12 cellular contexts compared by ENCODE assay signal in genomic region chr12:117042171-117042809, GRCh38. TPM values are rescaled to one million over a fixed set of nuclear protein-coding genes. Genes with fewer than 3 reads are reported as not detected.
DNase-seq lines count a peak whose midpoint lies in the region; ATAC-seq and TF ChIP-seq lines count a peak whose summit lies in the region.
"Had no signal": no experiment of that assay in that cellular context is flagged by ENCODE, and none has a peak within 500 bp of the region (broad histone marks: within the 10 kb centered on the region; RNA-seq: fewer than 3 reads in every experiment).

No MANE protein-coding gene starts in this region.

- H3K36me3 Mint-ChIP-seq in Caco-2 (ENCODE audit: insufficient read depth, unreplicated experiment), result no peaks in the 10 kb centered on the region
- no peaks in the 10 kb centered on the region for H3K36me3 Mint-ChIP-seq in nephron progenitor cell (ENCODE audit: low read depth)
- H3K36me3 Mint-ChIP-seq: CD4-positive, CD25-positive, alpha-beta regulatory T cell; IgD-negative memory B cell had no signal

- intact Hi-C loops in Caco-2 (cut with micrococcal nuclease; ENCODE audit: unreplicated experiment), result loop anchor here (5.0 kb wide), 1 partner anchor 55 kb away; the partner anchor contains the start of gene TESC

- CTCF ChIA-PET in Caco-2 (lab: Charles Lee), result interaction anchor here (1.4 kb wide), 1 partner anchor 59 kb away, joined by 3 read pairs; no protein-coding TSS in a partner anchor

- H3K9me3 ChIP-seq in Caco-2, result no peaks in the 10 kb centered on the region

- H3K27ac Mint-ChIP-seq in Caco-2 (ENCODE audit: unreplicated experiment) (peak overlapping the region; percentile 85), nephron progenitor cell (peak overlapping the region; percentile 49)
- H3K27ac Mint-ChIP-seq: CD4-positive, CD25-positive, alpha-beta regulatory T cell; IgD-negative memory B cell had no signal

- H3K27me3 ChIP-seq in Caco-2 (replicated peaks; ENCODE audit: control insufficient read depth, insufficient read depth, low read length) (no peaks in the 10 kb centered on the region), foreskin keratinocyte (peaks cover 32% of the 10 kb centered on the region)

- peak; percentile 84 to 91 for DNase-seq in Caco-2
- DNase-seq in NCI-H226, result peak; percentile 84
- DNase-seq in foreskin keratinocyte, result no peak
- DNase-seq in nephron progenitor cell, result no peak
- no peak for DNase-seq in pons (ENCODE audit: low spot score)
- no peak for DNase-seq in SKM-1 (lab: John Stamatoyannopoulos, UW; ENCODE audit: unreplicated experiment)
- DNase-seq: CD4-positive, CD25-positive, alpha-beta regulatory T cell; NCI-H2029 treated with DMSO at 0.1 percent for 48 hours; T-helper 1 cell had no signal

- peaks cover 20% of the 10 kb centered on the region for H3K4me1 Mint-ChIP-seq in Caco-2 (ENCODE audit: low read depth, unreplicated experiment)
- peaks cover 64% of the 10 kb centered on the region for H3K4me1 Mint-ChIP-seq in nephron progenitor cell
- H3K4me1 Mint-ChIP-seq: CD4-positive, CD25-positive, alpha-beta regulatory T cell had no signal

- ATAC-seq in foreskin keratinocyte, result peak; percentile 29
- ATAC-seq in GM18498 (IDR thresholded peaks at IDR 0.05; ENCODE audit: unreplicated experiment), result no peak
- no peak for ATAC-seq in HG03095 (IDR thresholded peaks at IDR 0.05; ENCODE audit: unreplicated experiment)

- H3K27me3 Mint-ChIP-seq in Caco-2 (ENCODE audit: insufficient read depth, unreplicated experiment), result no peaks in the 10 kb centered on the region
- H3K27me3 Mint-ChIP-seq in nephron progenitor cell (ENCODE audit: low read depth, poor library complexity), result peaks cover 8% of the 10 kb centered on the region
- H3K27me3 Mint-ChIP-seq: CD4-positive, CD25-positive, alpha-beta regulatory T cell; IgD-negative memory B cell had no signal

- H3K4me3 ChIP-seq in Caco-2 (ENCODE audit: low read depth, low read length), result no peak overlapping the region

- H3K27ac ChIP-seq in foreskin keratinocyte, result no peak overlapping the region

- no TSS peak for BruUV-seq in Caco-2 (replicated peaks; lab: Mats Ljungman, UMichigan)

- H3K4me1 ChIP-seq in Caco-2 (peaks cover 55% of the 10 kb centered on the region), foreskin keratinocyte (no peaks in the 10 kb centered on the region)

- peak overlapping the region; percentile 40 for H3K4me3 Mint-ChIP-seq in Caco-2 (ENCODE audit: unreplicated experiment)
- H3K4me3 Mint-ChIP-seq in nephron progenitor cell, result no peak overlapping the region
- H3K4me3 Mint-ChIP-seq: CD4-positive, CD25-positive, alpha-beta regulatory T cell had no signal

- POLR2A ChIA-PET in Caco-2 (lab: Charles Lee), result interaction anchor here (0.6 to 1.0 kb wide), 2 partner anchors 11 to 119 kb away, joined by 3 read pairs; no protein-coding TSS in a partner anchor

- TF ChIP-seq CTCF in Caco-2 (IDR thresholded peaks at IDR 0.05; ENCODE audit: insufficient read depth in 1 of 2, low read depth in 1 of 2, low read length in 1 of 2, severe bottlenecking in 1 of 2, unreplicated experiment in 1 of 2) (no peak), foreskin keratinocyte (conservative IDR thresholded peaks at IDR 0.05) (no peak), nephron progenitor cell (IDR thresholded peaks at IDR 0.05) (no peak)

- no peaks in the 10 kb centered on the region for H3K36me3 ChIP-seq in Caco-2 (ENCODE audit: control insufficient read depth, insufficient read depth, low read length)

- H3K9me3 Mint-ChIP-seq in Caco-2 (ENCODE audit: unreplicated experiment), result no peaks in the 10 kb centered on the region
- no peaks in the 10 kb centered on the region for H3K9me3 Mint-ChIP-seq in nephron progenitor cell
- H3K9me3 Mint-ChIP-seq: CD4-positive, CD25-positive, alpha-beta regulatory T cell; IgD-negative memory B cell had no signal

RNA-seq across cellular contexts. Expression of gene TESC, which starts 56.9 kb away (rescaled TPM):
- total RNA-seq in Caco-2 (2022) (4.8 and 6.8 TPM in 2 replicates), foreskin keratinocyte (not detected in 2 replicates)
- 0.13 TPM in 1 of 2 replicates, not detected in the other for polyA plus RNA-seq in foreskin keratinocyte

Comparison
In these comparisons a context has a peak if more than half of its experiments do, and no peak if none do; other contexts are left out.
1. DNase-seq: peak in Caco-2 (2 of 2) and NCI-H226 (single experiment); none in foreskin keratinocyte (0 of 2), nephron progenitor cell (single experiment), pons (single experiment) and SKM-1 (single experiment).